8 cellular contexts compared by ENCODE assay signal in the genomic region with DNA sequence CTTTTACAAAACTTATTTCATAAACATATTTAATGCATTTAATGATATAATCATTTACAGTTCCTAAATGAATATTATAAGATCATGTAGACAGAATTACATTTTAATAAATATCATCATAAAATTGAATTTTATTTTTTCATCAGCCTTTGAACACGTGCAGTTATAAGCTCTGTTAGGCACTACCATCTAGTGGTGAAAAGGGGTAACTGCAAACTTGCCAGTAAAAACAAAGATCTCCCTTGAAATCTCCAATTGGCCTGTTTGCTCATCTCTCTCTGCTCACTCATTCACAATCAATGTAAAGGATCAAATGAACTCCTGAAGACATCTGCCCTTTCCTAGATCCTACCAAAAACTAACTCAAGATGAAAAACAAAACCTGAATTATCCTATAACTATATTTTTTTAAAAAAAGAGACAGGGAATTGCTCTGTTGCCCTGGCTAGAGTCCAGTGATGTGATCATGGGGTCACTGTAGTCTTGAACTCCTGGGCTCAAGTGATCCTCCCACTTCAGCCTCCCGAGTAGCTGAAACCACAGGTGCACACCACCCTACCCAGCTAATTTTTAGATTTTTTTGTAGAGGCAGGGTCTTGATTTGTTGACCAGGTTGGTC. TPM values are rescaled to one million over a fixed set of nuclear protein-coding genes. Genes with fewer than 3 reads are reported as not detected.
A peak's percentile ranks its signal among the peaks of the same experiment; 100 is the strongest.
DNase-seq lines count a peak whose midpoint lies in the region; ATAC-seq and TF ChIP-seq lines count a peak whose summit lies in the region.

No MANE protein-coding gene starts in this region.

- no peak for TF ChIP-seq POLR2A in gastrocnemius medialis (IDR thresholded peaks at IDR 0.05)

- peaks cover 2% of the 10 kb centered on the region for H3K36me3 Mint-ChIP-seq in stimulated activated memory B cell treated with anti-CD40 and anti-IgM and Interleukin-4, amounts not matched to agents 10 μg/mL and 1 μg/mL and 100 μg/mL, for 72 hours

- H3K27ac ChIP-seq in heart right ventricle (no peak overlapping the region), gastrocnemius medialis (no peak overlapping the region)

- H3K4me3 Mint-ChIP-seq in stimulated activated memory B cell treated with anti-CD40 and anti-IgM and Interleukin-4, amounts not matched to agents 10 μg/mL and 1 μg/mL and 100 μg/mL, for 72 hours = no peak overlapping the region

- H3K27ac Mint-ChIP-seq in stimulated activated memory B cell treated with anti-CD40 and anti-IgM and Interleukin-4, amounts not matched to agents 10 μg/mL and 1 μg/mL and 100 μg/mL, for 72 hours = no peak overlapping the region

- intact Hi-C loops in heart right ventricle (cut with DNase I) (no loop called here), gastrocnemius medialis (cut with DNase I; ENCODE audit: low total_unique reads) (no loop called here)

- no peak overlapping the region for H3K4me3 ChIP-seq in heart right ventricle
- no peak overlapping the region for H3K4me3 ChIP-seq in gastrocnemius medialis

- H3K4me1 ChIP-seq in heart right ventricle (peaks cover 0 to 7% (median 0%) of the 10 kb centered on the region in 9 donors), gastrocnemius medialis (no peaks in the 10 kb centered on the region)

- H3K27me3 Mint-ChIP-seq in stimulated activated memory B cell treated with anti-CD40 and anti-IgM and Interleukin-4, amounts not matched to agents 10 μg/mL and 1 μg/mL and 100 μg/mL, for 72 hours = no peaks in the 10 kb centered on the region

- 6 to 11% methylated on average over 2 of the region's 2 CpGs for WGBS in heart right ventricle, 2 donors

- H3K36me3 ChIP-seq in heart right ventricle (peaks cover 0 to 98% (median 19%) of the 10 kb centered on the region in 9 donors), gastrocnemius medialis (peaks cover 0 to 46% of the 10 kb centered on the region in 2 donors)

- TF ChIP-seq CTCF in heart right ventricle (IDR thresholded peaks at IDR 0.05) = peak; percentile 62 to 94 (median 90)
- peak; percentile 57 to 89 (median 70) for TF ChIP-seq CTCF in gastrocnemius medialis (IDR thresholded peaks at IDR 0.05 in 4 of 5, conservative IDR thresholded peaks at IDR 0.05 in 1 of 5)

- H3K27me3 ChIP-seq in heart right ventricle (no peaks in the 10 kb centered on the region), gastrocnemius medialis (no peaks in the 10 kb centered on the region)

- H3K9me3 Mint-ChIP-seq in stimulated activated memory B cell treated with anti-CD40 and anti-IgM and Interleukin-4, amounts not matched to agents 10 μg/mL and 1 μg/mL and 100 μg/mL, for 72 hours = no peaks in the 10 kb centered on the region

- ATAC-seq in heart right ventricle (peak in 4 of 8 donors; percentile 42 to 55 (median 46)), gastrocnemius medialis (no peak), GM19328 (IDR thresholded peaks at IDR 0.05; ENCODE audit: unreplicated experiment) (no peak)
- ATAC-seq in stimulated activated memory B cell treated with anti-CD40 and anti-IgM and Interleukin-4, amounts not matched to agents 10 μg/mL and 1 μg/mL and 100 μg/mL, for 72 hours = no peak

- in situ Hi-C loops in gastrocnemius medialis (cut with MboI; ENCODE audit: low sequenced_read_pairs in 4 of 4) = no loop called here

- H3K9me3 ChIP-seq in heart right ventricle (no peaks in the 10 kb centered on the region), gastrocnemius medialis (no peaks in the 10 kb centered on the region)

- DNase-seq in DMS114 treated with DMSO at 0.1 percent for 48 hours (lab: John Stamatoyannopoulos, UW; ENCODE audit: unreplicated experiment) (peak; percentile 51), HCEC 1CT (peak; percentile 68), NCI-H82 (lab: John Stamatoyannopoulos, UW) (peak; percentile 77), heart right ventricle (peak in 1 of 2 donors; percentile 35), gastrocnemius medialis (no peak)
- DNase-seq in activated naive CD8-positive, alpha-beta T cell treated with anti-CD3 and anti-CD28 coated beads, Interleukin-2, amount 50 U/mL, for 16 hours (ENCODE audit: low read depth, low spot score) = peak; percentile 11

- H3K4me1 Mint-ChIP-seq in stimulated activated memory B cell treated with anti-CD40 and anti-IgM and Interleukin-4, amounts not matched to agents 10 μg/mL and 1 μg/mL and 100 μg/mL, for 72 hours = no peaks in the 10 kb centered on the region

RNA-seq across cellular contexts. Expression of a gene that starts 31.7 kb away (rescaled TPM):
- total RNA-seq in heart right ventricle = 100 to 1,000 TPM in 1 of 10 donors, 10 to 100 TPM in 9; 14.0 to 105 (median 26.7) TPM
- 10 to 100 TPM; 34.6 to 46.8 TPM for polyA plus RNA-seq in heart right ventricle
- total RNA-seq in gastrocnemius medialis = 10 to 100 TPM; 37.5 to 84.1 (median 69.4) TPM

RNA-seq across cellular contexts. Expression of a gene that starts 43.9 kb away (rescaled TPM):
- total RNA-seq in heart right ventricle (not detected), gastrocnemius medialis (not detected)
- polyA plus RNA-seq in heart right ventricle = under 1 TPM in 1 of 2 donors, not detected in 1; 0.01 TPM

Comparison
In these comparisons a context has a peak if more than half of its experiments do, and no peak if none do; other contexts are left out.
1. DNase-seq: peak in DMS114 treated with DMSO at 0.1 percent for 48 hours (single experiment), HCEC 1CT (single experiment), NCI-H82 (single experiment) and activated naive CD8-positive, alpha-beta T cell treated with anti-CD3 and anti-CD28 coated beads, Interleukin-2, amount 50 U/mL, for 16 hours (single experiment); none in gastrocnemius medialis (0 of 2).